8 cellular contexts compared by ENCODE assay signal in the genomic region with DNA sequence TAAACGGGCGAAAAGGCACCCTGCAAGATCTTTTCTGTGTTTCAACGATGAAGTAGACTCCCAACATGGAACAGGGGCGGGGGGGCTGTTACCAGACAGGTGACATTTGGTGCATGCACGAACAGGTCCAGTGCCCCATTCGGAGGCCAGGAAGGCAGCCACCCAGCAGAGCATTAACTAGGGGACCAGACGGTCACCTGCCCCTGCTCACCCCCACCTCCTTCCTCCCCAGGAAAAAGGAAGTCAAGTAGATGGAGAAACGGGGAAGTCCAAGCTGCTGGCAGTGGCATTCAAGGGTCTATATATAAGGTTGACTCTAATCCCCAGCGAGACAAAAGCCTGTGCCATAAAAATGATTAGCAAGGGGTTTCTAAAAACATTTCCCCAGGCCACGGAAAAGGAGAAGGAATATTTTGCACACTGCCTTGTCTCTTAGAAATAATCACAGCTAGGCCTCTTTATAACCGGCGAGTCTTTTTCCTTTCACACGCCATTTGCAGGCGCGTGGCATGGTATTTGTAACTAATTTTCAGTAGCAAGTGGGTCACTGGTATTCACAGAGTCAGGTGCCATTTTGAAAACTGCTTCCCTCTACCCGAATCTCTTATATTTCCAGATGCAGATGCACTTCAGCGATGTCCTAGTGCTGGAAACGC. TPM values are rescaled to one million over a fixed set of nuclear protein-coding genes. Genes with fewer than 3 reads are reported as not detected.
A peak's percentile ranks its signal among the peaks of the same experiment; 100 is the strongest.
DNase-seq lines count a peak whose midpoint lies in the region; ATAC-seq and TF ChIP-seq lines count a peak whose summit lies in the region.

No MANE protein-coding gene starts in this region.

- H4K5ac ChIP-seq in mesendoderm (ENCODE audit: low read length) = no peak overlapping the region

- H2BK120ac ChIP-seq in mesendoderm (ENCODE audit: low read depth, low read length) = peak overlapping the region; percentile 82

- H3K4me2 ChIP-seq in mesendoderm (ENCODE audit: low read length) = no peak overlapping the region

- TF ChIP-seq EP300 in upper lobe of left lung (IDR thresholded peaks at IDR 0.05) = no peak

- peak overlapping the region; percentile 97 for H3K9ac ChIP-seq in adipocyte (ENCODE audit: low read length)
- H3K9ac ChIP-seq in mesendoderm (ENCODE audit: low read length) = no peak overlapping the region

- H3K36me3 ChIP-seq in adipocyte (ENCODE audit: control insufficient read depth, insufficient read depth, low read length, severe bottlenecking) (peaks cover 6% of the 10 kb centered on the region), mesendoderm (ENCODE audit: control insufficient read depth, insufficient read depth, low read length) (no peaks in the 10 kb centered on the region), upper lobe of left lung (peaks cover 0 to 15% (median 1%) of the 10 kb centered on the region in 4 donors), MG63 (peaks cover 25% of the 10 kb centered on the region)

- H3K4me3 ChIP-seq in adipocyte (ENCODE audit: low read length) = peak overlapping the region; percentile 88
- no peak overlapping the region for H3K4me3 ChIP-seq in mesendoderm (ENCODE audit: low read length)
- H3K4me3 ChIP-seq in upper lobe of left lung = peak overlapping the region in 3 of 4 donors; percentile 50 to 78 (median 71)
- H3K4me3 ChIP-seq in MG63 = no peak overlapping the region

- peak overlapping the region; percentile 68 for H3K18ac ChIP-seq in mesendoderm (ENCODE audit: low read length)

- H3K4ac ChIP-seq in mesendoderm (ENCODE audit: low read depth, low read length) = no peak overlapping the region

- peaks cover 23% of the 10 kb centered on the region for H3K4me1 ChIP-seq in adipocyte (ENCODE audit: control insufficient read depth, insufficient read depth, low read length)
- H3K4me1 ChIP-seq in mesendoderm (ENCODE audit: control insufficient read depth, low read depth, low read length) = no peaks in the 10 kb centered on the region
- H3K4me1 ChIP-seq in upper lobe of left lung = peaks cover 3 to 12% (median 7%) of the 10 kb centered on the region in 4 donors

- H2BK15ac ChIP-seq in mesendoderm (replicated peaks; ENCODE audit: low read depth) = peak overlapping the region; percentile 6

- WGBS in mesendoderm (ENCODE audit: extremely low coverage, insufficient coverage, low lambda C conversion rate) = no CpG with 5 or more reads among the region's 18 CpGs
- 18 to 39% methylated on average over 11 to 18 of the region's 18 CpGs for WGBS in upper lobe of left lung, 2 donors

- no peak overlapping the region for H3K23ac ChIP-seq in mesendoderm (ENCODE audit: low read length)

- peaks cover 3% of the 10 kb centered on the region for H3K27me3 ChIP-seq in adipocyte (replicated peaks; ENCODE audit: control insufficient read depth, insufficient read depth, low read length)
- no peaks in the 10 kb centered on the region for H3K27me3 ChIP-seq in mesendoderm (ENCODE audit: insufficient read depth, low read length, poor library complexity)
- H3K27me3 ChIP-seq in upper lobe of left lung = no peaks in the 10 kb centered on the region
- H3K27me3 ChIP-seq in MG63 = no peaks in the 10 kb centered on the region

- peak overlapping the region; percentile 38 for H3K56ac ChIP-seq in mesendoderm (ENCODE audit: low read length)

- H4K8ac ChIP-seq in mesendoderm (ENCODE audit: low read depth, low read length) = no peak overlapping the region

- no peak overlapping the region for H2AK5ac ChIP-seq in mesendoderm (ENCODE audit: low read length)

- peaks cover 12% of the 10 kb centered on the region for H3K79me2 ChIP-seq in mesendoderm (ENCODE audit: control insufficient read depth, insufficient read depth, low read length)

- no peak for TF ChIP-seq CTCF in upper lobe of left lung (IDR thresholded peaks at IDR 0.05)

- ATAC-seq in upper lobe of left lung (ENCODE audit: low FRiP score in 2 of 2) = no peak
- no peak for ATAC-seq in HG03039 (IDR thresholded peaks at IDR 0.05; ENCODE audit: unreplicated experiment)
- no peak for ATAC-seq in HG03565 (IDR thresholded peaks at IDR 0.05; ENCODE audit: unreplicated experiment)

- peak; percentile 23 for DNase-seq in GDM1 (lab: John Stamatoyannopoulos, UW)
- DNase-seq in NOMO-1 (lab: John Stamatoyannopoulos, UW; ENCODE audit: unreplicated experiment in 2 of 2) = peak; percentile 76 to 77
- DNase-seq in adipocyte (ENCODE audit: low read depth) = no peak
- DNase-seq in mesendoderm = no peak
- DNase-seq in upper lobe of left lung = peak in 1 of 2 donors; percentile 50
- no peak for DNase-seq in MG63

- no peaks in the 10 kb centered on the region for H3K79me1 ChIP-seq in mesendoderm (ENCODE audit: low read length)

- H3K9me3 ChIP-seq in adipocyte (ENCODE audit: control insufficient read depth, low read length) = no peaks in the 10 kb centered on the region
- no peaks in the 10 kb centered on the region for H3K9me3 ChIP-seq in upper lobe of left lung
- H3K9me3 ChIP-seq in MG63 = no peaks in the 10 kb centered on the region

- no peak overlapping the region for H2BK5ac ChIP-seq in mesendoderm (ENCODE audit: low read length)

- H3K27ac ChIP-seq in mesendoderm (ENCODE audit: low read depth, low read length) (no peak overlapping the region), upper lobe of left lung (peak overlapping the region; percentile 95 to 98 (median 96))

- no peak for TF ChIP-seq POLR2A in upper lobe of left lung (IDR thresholded peaks at IDR 0.05)

RNA-seq across cellular contexts. Expression of gene TMSB4X, which starts 1.2 kb away (rescaled TPM):
- polyA plus RNA-seq in mesendoderm (2013, experiment 1 of 2) = 3,955 TPM
- polyA plus RNA-seq in mesendoderm (2013, experiment 2 of 2) = 4,083 TPM
- 1,000 to 10,000 TPM; 2,646 to 6,090 (median 4,792) TPM for total RNA-seq in upper lobe of left lung
- 1,177 and 1,592 TPM in 2 replicates for total RNA-seq in MG63 (2014; rRNA removed; shearing (Covaris generic); ENCODE audit: low replicate concordance)

Comparison
In these comparisons a context has a peak if more than half of its experiments do, and no peak if none do; other contexts are left out.
1. DNase-seq: peak in GDM1 (single experiment) and NOMO-1 (2 of 2); none in adipocyte (single experiment), mesendoderm (single experiment) and MG63 (single experiment).
2. H3K4me3 ChIP-seq: peak in adipocyte (single experiment) and upper lobe of left lung (3 of 4); none in mesendoderm (single experiment) and MG63 (single experiment).